ENCODE assay signal across 26 cellular contexts in genomic region chr5:33579163-33579562, GRCh38.
"Had no signal": no experiment of that assay in that cellular context is flagged by ENCODE, and none has a peak within 500 bp of the region (broad histone marks: within the 10 kb centered on the region; RNA-seq: fewer than 3 reads in every experiment).

No MANE protein-coding gene starts in this region.

- H3K4me1 ChIP-seq: stomach, suprapubic skin, testis, thyroid gland, tibial artery, tibial nerve, transverse colon, upper lobe of left lung, upper lobe of right lung, uterus, vagina had no signal

- H3K27ac ChIP-seq: stomach, suprapubic skin, testis, thoracic aorta, thyroid gland, tibial artery, tibial nerve, transverse colon, upper lobe of left lung, upper lobe of right lung, uterus, vagina had no signal

- H3K27me3 ChIP-seq: stomach, suprapubic skin, testis, thyroid gland, tibial artery, tibial nerve, transverse colon, upper lobe of left lung, upper lobe of right lung, uterus, vagina had no signal

- H3K9me3 ChIP-seq: stomach, suprapubic skin, testis, thoracic aorta, thyroid gland, tibial artery, tibial nerve, transverse colon, upper lobe of left lung, upper lobe of right lung, uterus, vagina had no signal

- ATAC-seq: stimulated activated effector memory CD8-positive, alpha-beta T cell treated with anti-CD3 and anti-CD28 coated beads, Interleukin-12 subunit alpha, Interleukin-12 subunit beta, amount 100 ng/mL, for 72 hours; stimulated activated memory B cell treated with anti-CD40 and anti-IgM and Interleukin-4, amounts not matched to agents 10 μg/mL and 1 μg/mL and 100 μg/mL, for 72 hours; stimulated activated naive B cell treated with anti-CD40 and anti-IgM and Interleukin-4, amounts not matched to agents 10 μg/mL and 1 μg/mL and 100 μg/mL, for 72 hours; stimulated activated naive CD8-positive, alpha-beta T cell treated with anti-CD3 and anti-CD28 coated beads, Interleukin-15, amount 100 ng/mL, for 72 hours; stimulated activated naive CD8-positive, alpha-beta T cell treated with anti-CD3 and anti-CD28 coated beads, Interleukin-15, Interleukin-2, amounts not matched to agents 100 U/mL and 50 U/mL, for 24 hours; upper lobe of right lung had no signal

- DNase-seq: stimulated activated CD4-positive, alpha-beta T cell treated with anti-CD3 and anti-CD28 coated beads, Interleukin-2, amount 100 ng/mL, for 48 hours; stimulated activated CD4-positive, alpha-beta T cell treated with anti-CD3 and anti-CD28 coated beads, Interleukin-4, amount 100 ng/mL, for 1 hour; stimulated activated CD4-positive, alpha-beta T cell treated with anti-CD3 and anti-CD28 coated beads, Interleukin-4, amount 100 ng/mL, for 24 hours; stimulated activated CD4-positive, alpha-beta T cell treated with anti-CD3 and anti-CD28 coated beads, Interleukin-4, amount 100 ng/mL, for 4 hours; stimulated activated CD8-positive, alpha-beta memory T cell treated with anti-CD3 and anti-CD28 coated beads, Interleukin-4, amount 100 ng/mL, for 48 hours; stimulated activated naive B cell treated with anti-CD40 and anti-IgM and Interleukin-4, amounts not matched to agents 10 μg/mL and 1 μg/mL and 100 μg/mL, for 72 hours; stimulated activated naive CD4-positive, alpha-beta T cell; stimulated activated naive CD4-positive, alpha-beta T cell treated with Interleukin-2 at 50 U/mL for 16 hours; stimulated activated naive CD8-positive, alpha-beta T cell treated with anti-CD3 and anti-CD28 coated beads, Interleukin-15, amount 100 ng/mL, for 72 hours; stimulated activated naive CD8-positive, alpha-beta T cell treated with anti-CD3 and anti-CD28 coated beads, Interleukin-15, Interleukin-2, amounts not matched to agents 100 U/mL and 50 U/mL, for 24 hours; stomach; substantia nigra; testis; thyroid gland; tibial artery; transverse colon; trophoblast cell; upper lobe of left lung; upper lobe of right lung; uterus had no signal

- H3K4me3 ChIP-seq: stomach, suprapubic skin, testis, thoracic aorta, thyroid gland, tibial artery, tibial nerve, transverse colon, upper lobe of left lung, upper lobe of right lung, uterus, vagina had no signal

- H3K36me3 ChIP-seq: suprapubic skin, thoracic aorta, thyroid gland, tibial nerve, transverse colon, upper lobe of left lung, upper lobe of right lung, uterus, vagina had no signal
